In genomic region chr16:3651461-3652372, GRCh38 we compare ENCODE assay signal across 14 cellular contexts. TPM values are rescaled to one million over a fixed set of nuclear protein-coding genes. Genes with fewer than 3 reads are reported as not detected.
DNase-seq lines count a peak whose midpoint lies in the region; ATAC-seq and TF ChIP-seq lines count a peak whose summit lies in the region.
"Had no signal": no experiment of that assay in that cellular context is flagged by ENCODE, and none has a peak within 500 bp of the region (broad histone marks: within the 10 kb centered on the region; RNA-seq: fewer than 3 reads in every experiment).

No MANE protein-coding gene starts in this region.

- no peak for TF ChIP-seq CTCF in WTC11 (IDR thresholded peaks at IDR 0.05)
- TF ChIP-seq CTCF in stomach (IDR thresholded peaks at IDR 0.05), result no peak

- POLR2A ChIA-PET in WTC11 (lab: Charles Lee), result no interaction called here

- ATAC-seq in activated naive CD4-positive, alpha-beta T cell treated with anti-CD3 and anti-CD28 coated beads, Interleukin-2, amount 50 U/mL, for 72 hours, result no peak
- ATAC-seq in WTC11 (no peak), GM18909 (IDR thresholded peaks at IDR 0.05; ENCODE audit: poor library complexity, unreplicated experiment) (no peak)

- no peak overlapping the region for H3K4me3 ChIP-seq in stomach
- H3K4me3 ChIP-seq: left lung, psoas muscle had no signal

- no peaks in the 10 kb centered on the region for H3K27me3 Mint-ChIP-seq in WTC11 (ENCODE audit: low read depth)
- H3K27me3 Mint-ChIP-seq: IgD-negative memory B cell had no signal

- H3K36me3 ChIP-seq in stomach, result peaks cover 17 to 49% (median 44%) of the 10 kb centered on the region in 4 donors

- H3K27ac Mint-ChIP-seq in activated naive CD4-positive, alpha-beta T cell treated with anti-CD3 and anti-CD28 coated beads, Interleukin-2, amount 50 U/mL, for 72 hours, result peak overlapping the region; percentile 30 to 70
- H3K27ac Mint-ChIP-seq in WTC11, result peak overlapping the region; percentile 54
- H3K27ac Mint-ChIP-seq: IgD-negative memory B cell had no signal

- no peak overlapping the region for H3K27ac ChIP-seq in stomach
- H3K27ac ChIP-seq: left lung, psoas muscle had no signal

- H3K4me1 Mint-ChIP-seq in WTC11, result peaks cover 44% of the 10 kb centered on the region

- TF ChIP-seq EP300 in stomach (IDR thresholded peaks at IDR 0.05), result no peak

- CTCF ChIA-PET in WTC11 (lab: Charles Lee), result interaction anchor here (0.8 to 1.0 kb wide), 2 partner anchors 9 to 11 kb away, joined by 4 to 5 read pairs; no protein-coding TSS in a partner anchor

- DNase-seq in activated naive CD4-positive, alpha-beta T cell treated with anti-CD3 and anti-CD28 coated beads, Interleukin-2, amount 50 U/mL, for 72 hours (ENCODE audit: low spot score in 2 of 2), result peak in 1 of 2 donors; percentile 43
- no peak for DNase-seq in activated naive CD4-positive, alpha-beta T cell treated with anti-CD3 and anti-CD28 coated beads, Interleukin-2, amount 50 U/mL, for 16 hours
- DNase-seq in WTC11 (ENCODE audit: low spot score), result peak; percentile 9
- peak; percentile 32 for DNase-seq in islet precursor cell
- peak; percentile 17 for DNase-seq in stomach
- DNase-seq in ureter (ENCODE audit: low spot score), result no peak
- DNase-seq in inferior parietal cortex (ENCODE audit: extremely low spot score), result no peak
- DNase-seq: hypothalamus, NCI-H1048, psoas muscle, SHP77 had no signal

- H3K4me1 ChIP-seq in stomach, result peaks cover under 1 to 21% (median 11%) of the 10 kb centered on the region in 4 donors
- H3K4me1 ChIP-seq: left lung had no signal

- H3K4me3 Mint-ChIP-seq in WTC11, result no peak overlapping the region

- H3K9me3 ChIP-seq in stomach, result no peaks in the 10 kb centered on the region
- H3K9me3 ChIP-seq: left lung, psoas muscle had no signal

- no peaks in the 10 kb centered on the region for H3K36me3 Mint-ChIP-seq in activated naive CD4-positive, alpha-beta T cell treated with anti-CD3 and anti-CD28 coated beads, Interleukin-2, amount 50 U/mL, for 72 hours
- peaks cover 20% of the 10 kb centered on the region for H3K36me3 Mint-ChIP-seq in WTC11
- H3K36me3 Mint-ChIP-seq: IgD-negative memory B cell had no signal

- H3K9me3 Mint-ChIP-seq in activated naive CD4-positive, alpha-beta T cell treated with anti-CD3 and anti-CD28 coated beads, Interleukin-2, amount 50 U/mL, for 72 hours, result no peaks in the 10 kb centered on the region
- no peaks in the 10 kb centered on the region for H3K9me3 Mint-ChIP-seq in WTC11
- H3K9me3 Mint-ChIP-seq: IgD-negative memory B cell had no signal

- no peaks in the 10 kb centered on the region for H3K27me3 ChIP-seq in stomach
- H3K27me3 ChIP-seq: left lung had no signal

- 77 to 83% (median 82%) methylated on average over 12 to 18 of the region's 18 CpGs for WGBS in stomach, 5 donors

- intact Hi-C loops in stomach (cut with DNase I; ENCODE audit: low total_unique reads), result no loop called here

- TF ChIP-seq POLR2A in stomach (IDR thresholded peaks at IDR 0.05), result no peak

TF ChIP-seq in WTC11, 78 proteins besides CTCF, POLR2A, EP300 and RAD21:
- TF ChIP-seq ZNF281 (CRISPR knock-in tag; IDR thresholded peaks at IDR 0.05) (peak; percentile 41; the same call in 1 of the 2 replicates), KAT7 (CRISPR knock-in tag; IDR thresholded peaks at IDR 0.05; ENCODE audit: borderline replicate concordance) (no peak), ZNF263 (CRISPR knock-in tag; IDR thresholded peaks at IDR 0.05; ENCODE audit: low read depth) (no peak), TEAD4 (CRISPR knock-in tag; IDR thresholded peaks at IDR 0.05) (no peak), NFATC4 (CRISPR knock-in tag; IDR thresholded peaks at IDR 0.05) (no peak), CBFB (CRISPR knock-in tag; IDR thresholded peaks at IDR 0.05; ENCODE audit: low read depth) (no peak)

RNA-seq across cellular contexts. Expression of gene DNASE1, which starts 2.8 kb away (rescaled TPM):
- 10 to 100 TPM; 17.5 to 29.5 TPM for total RNA-seq in activated naive CD4-positive, alpha-beta T cell treated with anti-CD3 and anti-CD28 coated beads, Interleukin-2, amount 50 U/mL, for 72 hours
- 13.5 to 15.7 TPM (median 13.9 TPM) in 3 replicates for total RNA-seq in WTC11 (2021)
- 100 to 1,000 TPM in 1 of 5 donors, 10 to 100 TPM in 4; 35.2 to 128 (median 43.0) TPM for total RNA-seq in stomach
- polyA plus RNA-seq in stomach, result 10 to 100 TPM; 10.4 to 25.7 (median 25.0) TPM
- 18.0 TPM for total RNA-seq in ureter

RNA-seq across cellular contexts. Expression of gene SLX4, which starts 40.3 kb away (rescaled TPM):
- 10 to 100 TPM; 12.7 to 19.7 TPM for total RNA-seq in activated naive CD4-positive, alpha-beta T cell treated with anti-CD3 and anti-CD28 coated beads, Interleukin-2, amount 50 U/mL, for 72 hours
- total RNA-seq in WTC11 (2021) (16.3 to 18.0 TPM (median 16.7 TPM) in 3 replicates), stomach (10 to 100 TPM in 1 of 5 donors, 1 to 10 TPM in 4; 5.1 to 19.7 (median 8.0) TPM), ureter (5.8 TPM)
- 1 to 10 TPM in 1 of 3 donors, under 1 TPM in 2; 0.76 to 1.3 (median 1.00) TPM for polyA plus RNA-seq in stomach

Comparison
In these comparisons a context has a peak if more than half of its experiments do, and no peak if none do; other contexts are left out.
1. DNase-seq: peak in WTC11 (single experiment), islet precursor cell (single experiment) and stomach (single experiment); none in activated naive CD4-positive, alpha-beta T cell treated with anti-CD3 and anti-CD28 coated beads, Interleukin-2, amount 50 U/mL, for 16 hours (single experiment), ureter (single experiment) and inferior parietal cortex (single experiment).